In genomic region chr13:106967391-106967790, GRCh38 we compare ENCODE assay signal across 34 cellular contexts.
"Had no signal": no experiment of that assay in that cellular context is flagged by ENCODE, and none has a peak within 500 bp of the region (broad histone marks: within the 10 kb centered on the region; RNA-seq: fewer than 3 reads in every experiment).

No MANE protein-coding gene starts in this region.

- H3K9me3 ChIP-seq: adrenal gland, ascending aorta, body of pancreas, breast epithelium had no signal

- ATAC-seq: activated naive CD4-positive, alpha-beta T cell treated with anti-CD3 and anti-CD28 coated beads, Interleukin-2, amount 50 U/mL, for 72 hours; activated naive CD8-positive, alpha-beta T cell treated with anti-CD3 and anti-CD28 coated beads, Interleukin-2, amount 50 U/mL, for 24 hours; activated T-cell treated with anti-CD3 and anti-CD28 coated beads, Interleukin-2, amount 50 U/mL, for 4 hours; activated T-cell treated with anti-CD3 and anti-CD28 coated beads, Interleukin-2, amount 50 U/mL, for 72 hours; activated T-helper 17 cell treated with anti-CD3 and anti-CD28 coated beads, Interleukin-2, amount 50 U/mL, for 72 hours; body of pancreas had no signal

- H3K27ac ChIP-seq: adrenal gland, ascending aorta, body of pancreas, brain microvascular endothelial cell, breast epithelium, cardiac muscle cell had no signal

- H3K4me3 ChIP-seq: adrenal gland, ascending aorta, body of pancreas, breast epithelium, cardiac muscle cell had no signal

- FAIRE-seq: astrocyte, bronchial epithelial cell had no signal

- H3K27me3 ChIP-seq: adrenal gland, ascending aorta, body of pancreas, brain microvascular endothelial cell, breast epithelium, cardiac muscle cell had no signal

- H3K36me3 ChIP-seq: adrenal gland, ascending aorta, brain microvascular endothelial cell, breast epithelium, cardiac muscle cell had no signal

- DNase-seq: activated effector memory CD4-positive, alpha-beta T cell treated with anti-CD3 and anti-CD28 coated beads, Interleukin-2, amount 50 U/mL, for 16 hours; activated effector memory CD4-positive, alpha-beta T cell treated with Interleukin-2 at 50 U/mL for 16 hours; activated gamma-delta T cell; activated gamma-delta T cell treated with Interleukin-2 at 50 U/mL for 16 hours; activated naive CD4-positive, alpha-beta T cell; activated naive CD4-positive, alpha-beta T cell treated with anti-CD3 and anti-CD28 coated beads for 36 hours; activated naive CD4-positive, alpha-beta T cell treated with anti-CD3 and anti-CD28 coated beads, Interleukin-2, amount 10 ng/mL, durations not matched to agents 7 days and 5 days; activated naive CD4-positive, alpha-beta T cell treated with anti-CD3 and anti-CD28 coated beads, Interleukin-2, amount 50 U/mL, for 16 hours; activated naive CD4-positive, alpha-beta T cell treated with Interleukin-2 at 50 U/mL for 16 hours; activated naive CD8-positive, alpha-beta T cell treated with anti-CD3 and anti-CD28 coated beads for 36 hours; activated naive CD8-positive, alpha-beta T cell treated with anti-CD3 and anti-CD28 coated beads, Interleukin-2, amount 10 ng/mL, durations not matched to agents 7 days and 5 days; activated naive CD8-positive, alpha-beta T cell treated with anti-CD3 and anti-CD28 coated beads, Interleukin-2, amount 50 U/mL, for 24 hours; activated T-cell treated with anti-CD3 and anti-CD28 coated beads, Interleukin-2, amount 50 U/mL, for 1 hour; activated T-cell treated with anti-CD3 and anti-CD28 coated beads, Interleukin-2, amount 50 U/mL, for 24 hours; activated T-cell treated with anti-CD3 and anti-CD28 coated beads, Interleukin-2, amount 50 U/mL, for 4 hours; activated T-cell treated with anti-CD3 and anti-CD28 coated beads, Interleukin-2, amount 50 U/mL, for 48 hours; activated T-cell treated with anti-CD3 and anti-CD28 coated beads, Interleukin-2, amount 50 U/mL, for 72 hours; adrenal gland; amniotic stem cell; amygdala; anterior cingulate cortex; aorta; body of pancreas; brain microvascular endothelial cell; caudate nucleus; central memory CD4-positive, alpha-beta T cell; cerebellar nuclear complex had no signal

- H3K4me1 ChIP-seq: adrenal gland, ascending aorta, body of pancreas, breast epithelium had no signal
